ENCODE assay signal across 27 cellular contexts in genomic region chr10:9625266-9625776, GRCh38.
"Had no signal": no experiment of that assay in that cellular context is flagged by ENCODE, and none has a peak within 500 bp of the region (broad histone marks: within the 10 kb centered on the region; RNA-seq: fewer than 3 reads in every experiment).

No MANE protein-coding gene starts in this region.

- H3K9me3 Mint-ChIP-seq: activated CD4-positive, alpha-beta memory T cell treated with anti-CD3 and anti-CD28 coated beads, Interleukin-2, amount 10 ng/mL, durations not matched to agents 7 days and 5 days; activated naive CD4-positive, alpha-beta T cell treated with anti-CD3 and anti-CD28 coated beads, Interleukin-2, amount 10 ng/mL, durations not matched to agents 7 days and 5 days; activated naive CD8-positive, alpha-beta T cell treated with anti-CD3 and anti-CD28 coated beads for 36 hours; activated T-helper 2 cell treated with anti-CD3 and anti-CD28 coated beads, Interferon-gamma antibody, Interleukin-2, Interleukin-4, amounts not matched to agents 10 μg/mL and 5 μg/mL and 100 μg/mL, durations not matched to agents 14 hours and 24 hours and 36 hours had no signal

- H3K36me3 Mint-ChIP-seq: activated naive CD4-positive, alpha-beta T cell treated with anti-CD3 and anti-CD28 coated beads, Interleukin-2, amount 10 ng/mL, durations not matched to agents 7 days and 5 days; activated naive CD8-positive, alpha-beta T cell treated with anti-CD3 and anti-CD28 coated beads for 36 hours had no signal

- H3K4me3 ChIP-seq: body of pancreas, Peyer's patch, SJCRH30 had no signal

- ATAC-seq: activated CD4-positive, alpha-beta T cell treated with anti-CD3 and anti-CD28 coated beads for 36 hours; activated T-cell treated with anti-CD3 and anti-CD28 coated beads, Interleukin-2, amount 50 U/mL, for 72 hours; body of pancreas had no signal

- H3K27me3 Mint-ChIP-seq: activated CD4-positive, alpha-beta memory T cell treated with anti-CD3 and anti-CD28 coated beads, Interleukin-2, amount 10 ng/mL, durations not matched to agents 7 days and 5 days; activated naive CD4-positive, alpha-beta T cell treated with anti-CD3 and anti-CD28 coated beads, Interleukin-2, amount 10 ng/mL, durations not matched to agents 7 days and 5 days had no signal

- H3K9ac ChIP-seq: SK-N-SH had no signal

- H3K4me1 ChIP-seq: body of pancreas, Peyer's patch, SJCRH30 had no signal

- H3K27ac Mint-ChIP-seq: activated CD4-positive, alpha-beta memory T cell treated with anti-CD3 and anti-CD28 coated beads, Interleukin-2, amount 10 ng/mL, durations not matched to agents 7 days and 5 days; activated CD4-positive, alpha-beta T cell treated with anti-CD3 and anti-CD28 coated beads for 36 hours; activated naive CD4-positive, alpha-beta T cell treated with anti-CD3 and anti-CD28 coated beads, Interleukin-2, amount 10 ng/mL, durations not matched to agents 7 days and 5 days; activated naive CD8-positive, alpha-beta T cell treated with anti-CD3 and anti-CD28 coated beads for 36 hours; activated T-cell treated with anti-CD3 and anti-CD28 coated beads, Interleukin-2, amount 50 U/mL, for 72 hours; activated T-helper 2 cell treated with anti-CD3 and anti-CD28 coated beads, Interferon-gamma antibody, Interleukin-2, Interleukin-4, amounts not matched to agents 10 μg/mL and 5 μg/mL and 100 μg/mL, durations not matched to agents 14 hours and 24 hours and 36 hours had no signal

- H3K4me1 Mint-ChIP-seq: activated CD4-positive, alpha-beta memory T cell treated with anti-CD3 and anti-CD28 coated beads, Interleukin-2, amount 10 ng/mL, durations not matched to agents 7 days and 5 days; activated CD4-positive, alpha-beta T cell treated with anti-CD3 and anti-CD28 coated beads for 36 hours; activated naive CD4-positive, alpha-beta T cell treated with anti-CD3 and anti-CD28 coated beads, Interleukin-2, amount 10 ng/mL, durations not matched to agents 7 days and 5 days; activated naive CD8-positive, alpha-beta T cell treated with anti-CD3 and anti-CD28 coated beads for 36 hours had no signal

- H3K4me2 ChIP-seq: SK-N-SH had no signal

- H3K27me3 ChIP-seq: body of pancreas, Peyer's patch, SJCRH30 had no signal

- H3K9me3 ChIP-seq: body of pancreas, SJCRH30, SK-N-SH had no signal

- H3K36me3 ChIP-seq: Peyer's patch, SJCRH30 had no signal

- H3K4me3 Mint-ChIP-seq: activated CD4-positive, alpha-beta memory T cell treated with anti-CD3 and anti-CD28 coated beads, Interleukin-2, amount 10 ng/mL, durations not matched to agents 7 days and 5 days; activated CD4-positive, alpha-beta T cell treated with anti-CD3 and anti-CD28 coated beads for 36 hours; activated naive CD4-positive, alpha-beta T cell treated with anti-CD3 and anti-CD28 coated beads, Interleukin-2, amount 10 ng/mL, durations not matched to agents 7 days and 5 days; activated naive CD8-positive, alpha-beta T cell treated with anti-CD3 and anti-CD28 coated beads for 36 hours; activated T-cell treated with anti-CD3 and anti-CD28 coated beads, Interleukin-2, amount 50 U/mL, for 72 hours had no signal

- H3K27ac ChIP-seq: body of pancreas, Peyer's patch, RWPE1, SJCRH30, VCaP had no signal

- DNase-seq: activated CD4-positive, alpha-beta memory T cell treated with anti-CD3 and anti-CD28 coated beads, Interleukin-2, amount 10 ng/mL, durations not matched to agents 7 days and 5 days; activated CD4-positive, alpha-beta T cell treated with anti-CD3 and anti-CD28 coated beads for 36 hours; activated CD4-positive, alpha-beta T cell treated with anti-CD3 and anti-CD28 coated beads, Interleukin-2, amount 50 U/mL, for 1 hour; activated CD8-positive, alpha-beta memory T cell treated with anti-CD3 and anti-CD28 coated beads, Interleukin-2, amount 50 U/mL, for 4 hours; activated gamma-delta T cell treated with Interleukin-2 at 50 U/mL for 16 hours; activated naive CD4-positive, alpha-beta T cell treated with anti-CD3 and anti-CD28 coated beads, Interleukin-2, amount 10 ng/mL, durations not matched to agents 7 days and 5 days; activated naive CD8-positive, alpha-beta T cell treated with anti-CD3 and anti-CD28 coated beads for 36 hours; activated T-cell treated with anti-CD3 and anti-CD28 coated beads, Interleukin-2, amount 50 U/mL, for 72 hours; body of pancreas; central memory CD4-positive, alpha-beta T cell; MM.1S; NCI-H1105; NCI-H1436; NCI-H1694 treated with DMSO at 0.1 percent for 48 hours; NCI-H2029 treated with DMSO at 0.1 percent for 48 hours; NCI-H345; NCI-H510A; NCI-H526 treated with DMSO at 0.1 percent for 48 hours; NCI-H82; Peyer's patch; Right ventricle myocardium superior; SJCRH30; SK-N-SH; T-helper 1 cell had no signal
